1 cellular context compared by ENCODE assay signal in genomic region chr11:68177877-68178276, GRCh38.
A peak's percentile ranks its signal among the peaks of the same experiment; 100 is the strongest.
TF ChIP-seq lines count a peak whose summit lies in the region.

No MANE protein-coding gene starts in this region.

TF ChIP-seq in K562, 482 proteins besides CTCF, POLR2A, EP300 and RAD21 (continues in another document):
- TF ChIP-seq HMGN3 (IDR thresholded peaks at IDR 0.05; ENCODE audit: borderline replicate concordance, extremely low read depth, insufficient read length, low read depth, low read length), result no peak
- no peak for TF ChIP-seq KDM1A (IDR thresholded peaks at IDR 0.05)
- TF ChIP-seq MAFK (IDR thresholded peaks at IDR 0.05; ENCODE audit: low read length), result no peak
- TF ChIP-seq HIVEP1 (CRISPR knock-in tag; IDR thresholded peaks at IDR 0.05), result no peak
- no peak for TF ChIP-seq PBX2 (CRISPR knock-in tag; IDR thresholded peaks at IDR 0.05; ENCODE audit: low read depth)
- peak; percentile 93 for TF ChIP-seq PBX2 (tag; conservative IDR thresholded peaks at IDR 0.05; ENCODE audit: low read depth)
- TF ChIP-seq SOX6 (IDR thresholded peaks at IDR 0.05), result 0 out of 2 replicates have a peak, but pooled peaks have one; percentile 19
- no peak for TF ChIP-seq ZNF75A (CRISPR knock-in tag; IDR thresholded peaks at IDR 0.05)
- peak; percentile 14; the same call in 1 of the 2 replicates for TF ChIP-seq CXXC5 (CRISPR knock-in tag; IDR thresholded peaks at IDR 0.05)
- no peak for TF ChIP-seq PRDM10 (IDR thresholded peaks at IDR 0.05; ENCODE audit: partially characterized antibody)
- TF ChIP-seq CEBPG (CRISPR knock-in tag; IDR thresholded peaks at IDR 0.05), result no peak
- 0 out of 4 replicates have a peak, but pooled peaks of 1 of the 2 experiments have one; percentile 21 for TF ChIP-seq CEBPG (tag; conservative IDR thresholded peaks at IDR 0.05 in 1 of 2, IDR thresholded peaks at IDR 0.05 in 1 of 2)
- TF ChIP-seq ATF7 (IDR thresholded peaks at IDR 0.05), result no peak
- TF ChIP-seq MTA2 (IDR thresholded peaks at IDR 0.05; ENCODE audit: low read depth), result no peak
- no peak for TF ChIP-seq MBD2 (IDR thresholded peaks at IDR 0.05; ENCODE audit: borderline replicate concordance, low read depth)
- TF ChIP-seq ZNF23 (CRISPR knock-in tag; IDR thresholded peaks at IDR 0.05), result no peak
- TF ChIP-seq ZNF324 (CRISPR knock-in tag; IDR thresholded peaks at IDR 0.05), result no peak
- TF ChIP-seq NR2C1 (IDR thresholded peaks at IDR 0.05), result no peak
- no peak for TF ChIP-seq NR2C1 (tag; IDR thresholded peaks at IDR 0.05)
- TF ChIP-seq ZNF140 (CRISPR knock-in tag; IDR thresholded peaks at IDR 0.05), result no peak
- TF ChIP-seq FOXA3 (CRISPR knock-in tag; conservative IDR thresholded peaks at IDR 0.05 in 1 of 2, IDR thresholded peaks at IDR 0.05 in 1 of 2), result peak in 1 of 2 experiments; percentile 37; a peak in 1 of 4 replicates
- TF ChIP-seq ZBTB11 (CRISPR knock-in tag; IDR thresholded peaks at IDR 0.05), result no peak
- TF ChIP-seq ZNF589 (CRISPR knock-in tag; IDR thresholded peaks at IDR 0.05; ENCODE audit: low read depth), result no peak
- TF ChIP-seq GABPB2 (CRISPR knock-in tag; conservative IDR thresholded peaks at IDR 0.05), result no peak
- TF ChIP-seq MTA3 (IDR thresholded peaks at IDR 0.05; ENCODE audit: borderline replicate concordance), result no peak
- TF ChIP-seq MCM3 (IDR thresholded peaks at IDR 0.05), result no peak
- no peak for TF ChIP-seq STAT5B (CRISPR knock-in tag; IDR thresholded peaks at IDR 0.05)
- TF ChIP-seq E2F8 (IDR thresholded peaks at IDR 0.05; ENCODE audit: low read depth, partially characterized antibody), result no peak
- no peak for TF ChIP-seq CAMTA2 (CRISPR knock-in tag; conservative IDR thresholded peaks at IDR 0.05)
- TF ChIP-seq CHD4 (IDR thresholded peaks at IDR 0.05; ENCODE audit: insufficient read depth, insufficient replicate concordance, low read depth, low read length, poor library complexity, severe bottlenecking), result no peak
- TF ChIP-seq ILF3 (IDR thresholded peaks at IDR 0.05; ENCODE audit: borderline replicate concordance), result no peak
- peak; percentile 71 for TF ChIP-seq CEBPB (tag; IDR thresholded peaks at IDR 0.05)
- no peak for TF ChIP-seq EGR1 (conservative IDR thresholded peaks at IDR 0.05)
- TF ChIP-seq ZNF239 (CRISPR knock-in tag; IDR thresholded peaks at IDR 0.05), result no peak
- 0 out of 4 replicates have a peak, but pooled peaks of 1 of the 2 experiments have one; percentile 17 for TF ChIP-seq RCOR1 (IDR thresholded peaks at IDR 0.05; ENCODE audit: borderline replicate concordance in 1 of 2, low read depth in 2 of 2, low read length in 2 of 2)
- no peak for TF ChIP-seq GATAD2B (IDR thresholded peaks at IDR 0.05; ENCODE audit: borderline replicate concordance)
- TF ChIP-seq YBX1 (IDR thresholded peaks at IDR 0.05), result no peak
- TF ChIP-seq ZNF282 (CRISPR knock-in tag; IDR thresholded peaks at IDR 0.05), result no peak
- no peak for TF ChIP-seq CCNT2 (IDR thresholded peaks at IDR 0.05; ENCODE audit: borderline replicate concordance, extremely low read depth, insufficient read length, low read depth, low read length)
- no peak for TF ChIP-seq RB1 (IDR thresholded peaks at IDR 0.05; ENCODE audit: low read depth)
- TF ChIP-seq CHD2 (IDR thresholded peaks at IDR 0.05; ENCODE audit: low read depth, low read length), result no peak
- no peak for TF ChIP-seq ZNF584 (CRISPR knock-in tag; IDR thresholded peaks at IDR 0.05; ENCODE audit: low read depth)
- no peak for TF ChIP-seq ZNF444 (CRISPR knock-in tag; IDR thresholded peaks at IDR 0.05)
- no peak for TF ChIP-seq POLR2H (tag; IDR thresholded peaks at IDR 0.05; ENCODE audit: low read depth)
- no peak for TF ChIP-seq ZNF232 (CRISPR knock-in tag; IDR thresholded peaks at IDR 0.05)
- no peak for TF ChIP-seq THAP12 (CRISPR knock-in tag; IDR thresholded peaks at IDR 0.05)
- no peak for TF ChIP-seq VEZF1 (CRISPR knock-in tag; IDR thresholded peaks at IDR 0.05)
- no peak for TF ChIP-seq BCOR (IDR thresholded peaks at IDR 0.05)
- no peak for TF ChIP-seq ASH1L (IDR thresholded peaks at IDR 0.05; ENCODE audit: borderline replicate concordance, low read depth, partially characterized antibody)
- TF ChIP-seq LARP7 (IDR thresholded peaks at IDR 0.05), result no peak
- TF ChIP-seq PTBP1 (IDR thresholded peaks at IDR 0.05; ENCODE audit: low read depth, low read length), result no peak
- TF ChIP-seq PKNOX1 (IDR thresholded peaks at IDR 0.05), result peak; percentile 71
- no peak for TF ChIP-seq ELK3 (CRISPR knock-in tag; IDR thresholded peaks at IDR 0.05)
